In the genomic region with DNA sequence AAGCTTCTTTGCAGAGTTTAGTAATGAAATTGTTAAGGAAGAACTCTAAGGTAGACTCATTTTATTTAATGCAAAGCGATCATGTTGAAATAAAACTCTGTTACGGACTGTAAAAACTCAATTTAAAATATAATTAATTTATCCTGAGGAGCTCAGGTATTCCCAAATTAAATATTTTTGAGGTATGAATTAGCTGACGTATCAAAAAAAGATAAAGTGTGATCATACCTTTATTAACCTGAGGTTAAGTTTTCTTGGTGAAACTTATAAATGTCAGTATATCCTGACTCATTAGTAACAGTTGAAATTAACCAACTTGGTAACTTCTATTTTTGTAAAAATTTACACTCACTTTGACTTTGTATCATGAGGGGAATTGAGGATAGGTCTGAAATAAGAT, we compare ENCODE assay signal across 31 cellular contexts.
"Had no signal": no experiment of that assay in that cellular context is flagged by ENCODE, and none has a peak within 500 bp of the region (broad histone marks: within the 10 kb centered on the region; RNA-seq: fewer than 3 reads in every experiment).

No MANE protein-coding gene starts in this region.

- H3K4me1 Mint-ChIP-seq: natural killer cell; nephron; neural progenitor cell; stimulated activated memory B cell treated with anti-CD40 and anti-IgM and Interleukin-4, amounts not matched to agents 10 μg/mL and 1 μg/mL and 100 μg/mL, for 72 hours; stimulated activated naive CD8-positive, alpha-beta T cell treated with anti-CD3 and anti-CD28 coated beads, Interleukin-15, amount 100 ng/mL, for 72 hours had no signal

- H3K4me3 Mint-ChIP-seq: natural killer cell; nephron; neural progenitor cell; stimulated activated memory B cell treated with anti-CD40 and anti-IgM and Interleukin-4, amounts not matched to agents 10 μg/mL and 1 μg/mL and 100 μg/mL, for 72 hours; stimulated activated naive CD8-positive, alpha-beta T cell treated with anti-CD3 and anti-CD28 coated beads, Interleukin-15, amount 100 ng/mL, for 72 hours; type B pancreatic cell had no signal

- DNase-seq: natural killer cell; occipital lobe; ovary; posterior cingulate gyrus; psoas muscle; right cardiac atrium; spleen; stimulated activated CD4-positive, alpha-beta T cell treated with anti-CD3 and anti-CD28 coated beads, Interleukin-12 subunit alpha, Interleukin-12 subunit beta, amount 100 ng/mL, for 4 hours; stimulated activated CD4-positive, alpha-beta T cell treated with anti-CD3 and anti-CD28 coated beads, Interleukin-1b, Interleukin-23, amount 100 ng/mL, for 48 hours; stimulated activated CD4-positive, alpha-beta T cell treated with anti-CD3 and anti-CD28 coated beads, Interleukin-4, amount 100 ng/mL, for 1 hour; stimulated activated CD4-positive, alpha-beta T cell treated with anti-CD3 and anti-CD28 coated beads, Interleukin-4, amount 100 ng/mL, for 4 hours; stimulated activated CD8-positive, alpha-beta memory T cell treated with anti-CD3 and anti-CD28 coated beads, Interleukin-4, amount 100 ng/mL, for 48 hours; stimulated activated naive CD4-positive, alpha-beta T cell; stimulated activated naive CD8-positive, alpha-beta T cell treated with anti-CD3 and anti-CD28 coated beads, Interleukin-15, amount 100 ng/mL, for 72 hours; stimulated activated naive CD8-positive, alpha-beta T cell treated with anti-CD3 and anti-CD28 coated beads, Interleukin-15, Interleukin-2, amounts not matched to agents 100 U/mL and 50 U/mL, for 24 hours; substantia nigra; testis; tibial artery; transverse colon; upper lobe of right lung; uterus had no signal

- H3K4me3 ChIP-seq: neural progenitor cell, ovary, psoas muscle, skin epidermis, smooth muscle cell, spleen, suprapubic skin, testis, tibial artery, transverse colon, upper lobe of right lung, uterus had no signal

- H2AFZ ChIP-seq: neural progenitor cell, parathyroid adenoma had no signal

- H3K27ac ChIP-seq: neural progenitor cell, ovary, parathyroid adenoma, psoas muscle, skin epidermis, spleen, suprapubic skin, testis, tibial artery, transverse colon, upper lobe of right lung, uterus had no signal

- H3K9me3 Mint-ChIP-seq: natural killer cell; stimulated activated memory B cell treated with anti-CD40 and anti-IgM and Interleukin-4, amounts not matched to agents 10 μg/mL and 1 μg/mL and 100 μg/mL, for 72 hours; type B pancreatic cell had no signal

- H3K9ac ChIP-seq: neural progenitor cell, parathyroid adenoma had no signal

- H3K4me2 ChIP-seq: neural progenitor cell, smooth muscle cell had no signal

- H3K27ac Mint-ChIP-seq: natural killer cell; nephron; neural progenitor cell; progenitor cell of endocrine pancreas; stimulated activated memory B cell treated with anti-CD40 and anti-IgM and Interleukin-4, amounts not matched to agents 10 μg/mL and 1 μg/mL and 100 μg/mL, for 72 hours; stimulated activated naive CD8-positive, alpha-beta T cell treated with anti-CD3 and anti-CD28 coated beads, Interleukin-15, amount 100 ng/mL, for 72 hours; type B pancreatic cell had no signal

- H3K27me3 ChIP-seq: neural progenitor cell, ovary, spleen, suprapubic skin, testis, tibial artery, transverse colon, upper lobe of right lung, uterus had no signal

- H3K27me3 Mint-ChIP-seq: progenitor cell of endocrine pancreas; stimulated activated memory B cell treated with anti-CD40 and anti-IgM and Interleukin-4, amounts not matched to agents 10 μg/mL and 1 μg/mL and 100 μg/mL, for 72 hours; stimulated activated naive CD8-positive, alpha-beta T cell treated with anti-CD3 and anti-CD28 coated beads, Interleukin-15, amount 100 ng/mL, for 72 hours; type B pancreatic cell had no signal

- H3K9me3 ChIP-seq: ovary, psoas muscle, suprapubic skin, testis, transverse colon, upper lobe of right lung, uterus had no signal

- H3K36me3 ChIP-seq: ovary, suprapubic skin, transverse colon, upper lobe of right lung, uterus had no signal

- H3K4me1 ChIP-seq: neural progenitor cell, parathyroid adenoma, psoas muscle, spleen, suprapubic skin, testis, tibial artery, transverse colon, upper lobe of right lung, uterus had no signal

- ATAC-seq: natural killer cell; psoas muscle; right cardiac atrium; sciatic nerve; stimulated activated memory B cell treated with anti-CD40 and anti-IgM and Interleukin-4, amounts not matched to agents 10 μg/mL and 1 μg/mL and 100 μg/mL, for 72 hours; stimulated activated naive CD8-positive, alpha-beta T cell treated with anti-CD3 and anti-CD28 coated beads, Interleukin-15, amount 100 ng/mL, for 72 hours; stimulated activated naive CD8-positive, alpha-beta T cell treated with anti-CD3 and anti-CD28 coated beads, Interleukin-15, Interleukin-2, amounts not matched to agents 100 U/mL and 50 U/mL, for 24 hours; upper lobe of right lung had no signal
